In genomic region chr4:108172231-108172779, GRCh38 we compare ENCODE assay signal across 10 cellular contexts. TPM values are rescaled to one million over a fixed set of nuclear protein-coding genes. Genes with fewer than 3 reads are reported as not detected.
DNase-seq lines count a peak whose midpoint lies in the region; ATAC-seq, FAIRE-seq and TF ChIP-seq lines count a peak whose summit lies in the region.
"Had no signal": no experiment of that assay in that cellular context is flagged by ENCODE, and none has a peak within 500 bp of the region (broad histone marks: within the 10 kb centered on the region; RNA-seq: fewer than 3 reads in every experiment).

No MANE protein-coding gene starts in this region.

- H3K27me3 ChIP-seq in IMR-90 (ENCODE audit: control insufficient read depth, insufficient read depth, low read length) = peaks cover 78% of the 10 kb centered on the region

- no peak overlapping the region for H2BK20ac ChIP-seq in IMR-90 (ENCODE audit: low read depth, low read length)

- FAIRE-seq in A549 (lab: Jason Lieb, UNC) (no peak), GM19239 (lab: Jason Lieb, UNC) (peak; percentile 45)
- FAIRE-seq: GM18507 had no signal

- no peak overlapping the region for H2AK9ac ChIP-seq in IMR-90 (replicated peaks; ENCODE audit: low read depth, low read length, poor library complexity)

- H2BK120ac ChIP-seq in IMR-90 (ENCODE audit: low read depth, low read length) = no peak overlapping the region

- H3K4me2 ChIP-seq in A549 = peak overlapping the region; percentile 84
- H3K4me2 ChIP-seq in IMR-90 (ENCODE audit: low read depth, low read length) = no peak overlapping the region

- H3K9ac ChIP-seq in IMR-90 (ENCODE audit: low read depth, low read length) = no peak overlapping the region

- ATAC-seq in A549 (peak; percentile 68 to 72; a peak in 5 of 6 replicates), IMR-90 (ENCODE audit: low read depth) (no peak; the same call in 1 of the 2 replicates)

- intact Hi-C loops in IMR-90 (cut with micrococcal nuclease) = no loop called here

- DNase-seq in A549 (ENCODE audit: low read depth in 1 of 2, low spot score in 1 of 2) (no peak), GM19239 (ENCODE audit: insufficient read length, low spot score) (no peak), IMR-90 (no peak), NOMO-1 (lab: John Stamatoyannopoulos, UW; ENCODE audit: unreplicated experiment in 2 of 2) (no peak), amniotic stem cell (lab: John Stamatoyannopoulos, UW) (no peak)
- DNase-seq in activated naive CD4-positive, alpha-beta T cell treated with Interleukin-2 at 50 U/mL for 16 hours = peak; percentile 36
- DNase-seq in stimulated activated CD4-positive, alpha-beta T cell treated with anti-CD3 and anti-CD28 coated beads, Interleukin-1b, Interleukin-23, amount 100 ng/mL, for 48 hours = peak; percentile 33

- no peak for TF ChIP-seq EP300 in A549 (IDR thresholded peaks at IDR 0.05)

- no peaks in the 10 kb centered on the region for H4K20me1 ChIP-seq in IMR-90 (ENCODE audit: insufficient read depth, low read length)

- TF ChIP-seq POLR2A in A549 (IDR thresholded peaks at IDR 0.05; ENCODE audit: low read length) = no peak
- TF ChIP-seq POLR2A in IMR-90 (IDR thresholded peaks at IDR 0.05; ENCODE audit: low read depth, low read length) = no peak

- peak overlapping the region; percentile 85 for H2AFZ ChIP-seq in IMR-90 (replicated peaks; ENCODE audit: low read length, poor library complexity)

- H3K56ac ChIP-seq in IMR-90 (ENCODE audit: extremely low read depth, insufficient read depth, low read length) = no peak overlapping the region

- no peak overlapping the region for H2AK5ac ChIP-seq in IMR-90 (ENCODE audit: low read depth, low read length)

- H3K4me3 ChIP-seq in A549 = peak overlapping the region; percentile 48
- H3K4me3 ChIP-seq in IMR-90 (ENCODE audit: insufficient read depth, low read depth, low read length) = no peak overlapping the region
- peak overlapping the region; percentile 40 for H3K4me3 ChIP-seq in iPS-11a (ENCODE audit: low read depth, low read length)

- H3K9me1 ChIP-seq in IMR-90 (ENCODE audit: insufficient read depth, low read length) = no peaks in the 10 kb centered on the region; the same call in 1 of the 2 replicates

- BruUV-seq in IMR-90 (replicated peaks; lab: Mats Ljungman, UMichigan) = no TSS peak

- H3K4ac ChIP-seq in IMR-90 (ENCODE audit: low read depth, low read length) = no peak overlapping the region

- H3K9me3 ChIP-seq in A549 = no peaks in the 10 kb centered on the region
- peaks cover 5% of the 10 kb centered on the region; the same call in 1 of the 2 replicates for H3K9me3 ChIP-seq in IMR-90 (ENCODE audit: control insufficient read depth, insufficient read depth, low read length)

- H3K27ac ChIP-seq in A549 (no peak overlapping the region), IMR-90 (ENCODE audit: insufficient read depth, low read length) (no peak overlapping the region)
- H3K27ac ChIP-seq: epithelial cell of prostate had no signal

- H3K36me3 ChIP-seq in IMR-90 (ENCODE audit: control insufficient read depth, insufficient read depth, low read length) = no peaks in the 10 kb centered on the region

- no peak overlapping the region for H3K18ac ChIP-seq in IMR-90 (ENCODE audit: low read depth, low read length)

- H3K23ac ChIP-seq in IMR-90 (ENCODE audit: low read depth, low read length) = no peak overlapping the region

- TF ChIP-seq RAD21 in A549 (conservative IDR thresholded peaks at IDR 0.05 in 1 of 2, IDR thresholded peaks at IDR 0.05 in 1 of 2) (no peak), IMR-90 (IDR thresholded peaks at IDR 0.05; ENCODE audit: low read length) (no peak)

- dilution Hi-C loops in IMR-90 (cut with HindIII; ENCODE audit: low sequenced_read_pairs, unreplicated experiment) = no loop called here

- no peak overlapping the region for H2BK15ac ChIP-seq in IMR-90 (ENCODE audit: low read depth, low read length)

- H4K91ac ChIP-seq in IMR-90 (ENCODE audit: insufficient read depth, low read depth, low read length) = no peak overlapping the region

- H3K14ac ChIP-seq in IMR-90 (replicated peaks; ENCODE audit: low read depth, low read length) = no peak overlapping the region

- no peaks in the 10 kb centered on the region for H3K79me1 ChIP-seq in IMR-90 (ENCODE audit: low read depth in 1 of 2, low read length in 2 of 2)

- no peak overlapping the region for H2BK5ac ChIP-seq in IMR-90 (ENCODE audit: low read depth, low read length, poor library complexity, severe bottlenecking)

- peaks cover 10% of the 10 kb centered on the region; the same call in 1 of the 3 replicates for H3K4me1 ChIP-seq in A549
- peaks cover 2% of the 10 kb centered on the region; the same call in 1 of the 2 replicates for H3K4me1 ChIP-seq in IMR-90 (ENCODE audit: control insufficient read depth, insufficient read depth, low read length)

- POLR2A ChIA-PET in A549 (lab: Yijun Ruan, JAX) = no interaction called here
- POLR2A ChIA-PET in IMR-90 (lab: Charles Lee; ENCODE audit: unreplicated experiment) = no interaction called here

- H4K5ac ChIP-seq in IMR-90 (ENCODE audit: low read depth, low read length) = no peak overlapping the region

- TF ChIP-seq CTCF in A549 (IDR thresholded peaks at IDR 0.05) (no peak), IMR-90 (conservative IDR thresholded peaks at IDR 0.05; ENCODE audit: low read depth, low read length) (no peak)

- CTCF ChIA-PET in A549 (lab: Yijun Ruan, JAX) = no interaction called here
- CTCF ChIA-PET in IMR-90 (lab: Yijun Ruan, JAX) = no interaction called here

- WGBS in A549 (ENCODE audit: missing lambda C conversion rate) = 26% methylated on average over 18 of the region's 47 CpGs
- WGBS in IMR-90 (ENCODE audit: extremely low coverage in 2 of 2, insufficient read length in 1 of 2), 2 experiments = 26% methylated on average over 7 of the region's 47 CpGs; no CpG with 5 or more reads in 1 of the 2 experiments

- H4K8ac ChIP-seq in IMR-90 (ENCODE audit: low read depth in 2 of 2, low read length in 2 of 2) = no peak overlapping the region

- in situ Hi-C loops in IMR-90 (cut with MboI; ENCODE audit: low sequenced_read_pairs) = no loop called here

TF ChIP-seq in A549, 52 proteins besides CTCF, POLR2A, EP300 and RAD21:
- TF ChIP-seq USF2 (IDR thresholded peaks at IDR 0.05) = no peak
- TF ChIP-seq RFX5 (IDR thresholded peaks at IDR 0.05) = no peak
- TF ChIP-seq FOSB (CRISPR knock-in tag; IDR thresholded peaks at IDR 0.05) = no peak
- TF ChIP-seq SREBF2 (IDR thresholded peaks at IDR 0.05) = no peak
TF ChIP-seq in A549: peak in this region for 0.

TF ChIP-seq in IMR-90, 13 proteins besides CTCF, POLR2A, EP300 and RAD21:
- TF ChIP-seq MAZ (IDR thresholded peaks at IDR 0.05; ENCODE audit: borderline replicate concordance, low read depth, low read length) (no peak), RCOR1 (IDR thresholded peaks at IDR 0.05; ENCODE audit: insufficient replicate concordance, low read length) (no peak), MXI1 (IDR thresholded peaks at IDR 0.05; ENCODE audit: borderline replicate concordance, low read depth, low read length) (no peak), ELK1 (IDR thresholded peaks at IDR 0.05; ENCODE audit: borderline replicate concordance, low read depth, low read length) (no peak), SMC3 (IDR thresholded peaks at IDR 0.05; ENCODE audit: low read depth, low read length) (no peak), BHLHE40 (IDR thresholded peaks at IDR 0.05; ENCODE audit: low read depth, low read length) (no peak)

RNA-seq across cellular contexts. Expression of gene LEF1, which starts 3.6 kb away (rescaled TPM):
- polyA plus RNA-seq in A549 (2011; rRNA removed) (not detected in 2 replicates), A549 (2017; fragmentation: RNase III; extraction: RNeasy Plus Mini Kit Qiagen cat#74134 plus additional on column Dnase treatment) (not detected in 3 replicates), IMR-90 (2012; rRNA removed) (0.93 and 1.7 TPM in 2 replicates)
- polyA plus RNA-seq in A549 (2012; cell fraction: cytosol; rRNA removed) = 0.04 TPM in 1 of 2 replicates, not detected in the other
- not detected in 2 replicates for polyA plus RNA-seq in A549 (2012; cell fraction: nucleus; rRNA removed)
- not detected in 2 replicates for polyA minus RNA-seq in A549 (2011; rRNA and poly(A)+ RNA removed)
- 0.56 and 1.8 TPM in 2 replicates for total RNA-seq in IMR-90 (2012; rRNA removed)
- 0.47 and 0.53 TPM in 2 replicates for polyA plus RNA-seq in IMR-90 (2012; cell fraction: cytosol; rRNA removed)
- polyA plus RNA-seq in IMR-90 (2012; cell fraction: nucleus; rRNA removed; ENCODE audit: low replicate concordance) = 0.28 and 1.0 TPM in 2 replicates

Comparison
In these comparisons a context has a peak if more than half of its experiments do, and no peak if none do; other contexts are left out.
1. DNase-seq: peak in activated naive CD4-positive, alpha-beta T cell treated with Interleukin-2 at 50 U/mL for 16 hours (single experiment) and stimulated activated CD4-positive, alpha-beta T cell treated with anti-CD3 and anti-CD28 coated beads, Interleukin-1b, Interleukin-23, amount 100 ng/mL, for 48 hours (single experiment); none in A549 (0 of 2), GM19239 (single experiment), IMR-90 (single experiment), NOMO-1 (0 of 2) and amniotic stem cell (single experiment).